Comparison of ENCODE assay signal across 24 cellular contexts in genomic region chr12:89187507-89187906, GRCh38.
"Had no signal": no experiment of that assay in that cellular context is flagged by ENCODE, and none has a peak within 500 bp of the region (broad histone marks: within the 10 kb centered on the region; RNA-seq: fewer than 3 reads in every experiment).

No MANE protein-coding gene starts in this region.

- DNase-seq: IMR-90, Karpas-422, KG1, MG63, NCI-H1092, NCI-H1105 treated with DMSO at 0.1 percent for 48 hours, NCI-H1417 treated with DMSO at 0.1 percent for 48 hours, NCI-H146, NCI-H1694 treated with DMSO at 0.1 percent for 48 hours, NCI-H1930, NCI-H2081, NCI-H2107, NCI-H2227 treated with DMSO at 0.1 percent for 48 hours, NCI-H446, NCI-H510A, NCI-H524 treated with DMSO at 0.1 percent for 48 hours, NCI-H69, NCI-H774, PC-3, SHP77 treated with DMSO at 0.1 percent for 48 hours, SJCRH30 had no signal

- H3K27me3 ChIP-seq: MG63, SJCRH30 had no signal

- H3K4me1 ChIP-seq: SJCRH30 had no signal

- H3K36me3 ChIP-seq: MG63, SJCRH30 had no signal

- H3K4me3 ChIP-seq: MG63, SJCRH30 had no signal

- ATAC-seq: Panc1, PC-3, Right ventricle myocardium inferior, SK-N-SH treated with all-trans-retinoic acid at 6 μM for 48 hours had no signal

- H3K27ac ChIP-seq: SJCRH30 had no signal
